ENCODE assay signal across 10 cellular contexts in the genomic region with DNA sequence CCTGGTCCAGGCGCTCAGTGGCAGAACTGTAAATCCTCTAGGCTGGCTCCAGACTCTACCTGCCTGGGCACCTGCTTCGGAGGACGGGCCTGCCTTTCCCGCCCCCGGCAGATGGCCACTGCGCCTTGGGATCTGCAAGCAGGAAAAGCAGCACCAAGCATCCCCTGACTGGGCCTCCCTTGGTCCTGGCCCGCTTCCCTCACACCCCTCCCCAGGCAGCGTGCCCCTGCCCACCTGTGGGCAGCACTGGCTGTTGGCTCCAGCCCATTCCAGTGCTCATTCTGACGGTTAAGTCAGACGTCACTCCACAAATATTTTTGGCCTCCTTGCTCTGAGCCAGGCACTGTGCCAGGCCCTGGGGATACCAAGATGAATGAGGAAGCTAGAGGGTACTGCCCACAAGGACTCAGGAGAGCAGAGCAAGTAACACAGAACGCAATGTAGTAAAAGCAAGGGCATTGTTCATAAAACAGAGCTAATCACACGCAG. TPM values are rescaled to one million over a fixed set of nuclear protein-coding genes. Genes with fewer than 3 reads are reported as not detected.
DNase-seq lines count a peak whose midpoint lies in the region; ATAC-seq, FAIRE-seq and TF ChIP-seq lines count a peak whose summit lies in the region.
"Had no signal": no experiment of that assay in that cellular context is flagged by ENCODE, and none has a peak within 500 bp of the region (broad histone marks: within the 10 kb centered on the region; RNA-seq: fewer than 3 reads in every experiment).

No MANE protein-coding gene starts in this region.

- no peaks in the 10 kb centered on the region for H3K9me3 ChIP-seq in kidney (ENCODE audit: control insufficient read depth in 1 of 2, low read length in 2 of 2)

- TF ChIP-seq CTCF in AG10803 (conservative IDR thresholded peaks at IDR 0.05; ENCODE audit: low read length) (no peak), LNCaP clone FGC (IDR thresholded peaks at IDR 0.05; ENCODE audit: control insufficient read depth, extremely low read depth, insufficient read depth) (no peak), kidney (IDR thresholded peaks at IDR 0.05; ENCODE audit: borderline replicate concordance, extremely low read depth, insufficient read depth) (no peak), GM13977 (IDR thresholded peaks at IDR 0.05; ENCODE audit: extremely low read depth, insufficient read depth, missing control alignments) (no peak)

- H3K4me1 Mint-ChIP-seq in activated CD4-positive, alpha-beta T cell treated with anti-CD3 and anti-CD28 coated beads, Interleukin-2, amount 10 ng/mL, durations not matched to agents 24 days and 14 days = peaks cover 18% of the 10 kb centered on the region

- no peak overlapping the region for H3K27ac ChIP-seq in kidney (ENCODE audit: low read depth in 2 of 2, low read length in 2 of 2)

- in situ Hi-C loops in GM13977 (cut with MboI; ENCODE audit: low pct_unique_long_range_greater_than_20kb, low sequenced_read_pairs, unreplicated experiment) = no loop called here

- H3K4me3 ChIP-seq in AG10803 (ENCODE audit: low read length) (no peak overlapping the region), LNCaP clone FGC (ENCODE audit: low read depth, low read length) (no peak overlapping the region), kidney (ENCODE audit: low read length in 2 of 2) (no peak overlapping the region)

- H3K4me1 ChIP-seq in kidney (ENCODE audit: control insufficient read depth in 1 of 2, insufficient read depth in 1 of 2, low read depth in 1 of 2, low read length in 2 of 2) = peaks cover 0 to 3% of the 10 kb centered on the region in 2 donors

- no peaks in the 10 kb centered on the region for H3K36me3 ChIP-seq in kidney (ENCODE audit: control insufficient read depth in 1 of 2, insufficient read depth in 2 of 2, low read length in 2 of 2)

- peaks cover 22% of the 10 kb centered on the region for H3K27me3 Mint-ChIP-seq in activated CD4-positive, alpha-beta T cell treated with anti-CD3 and anti-CD28 coated beads, Interleukin-2, amount 10 ng/mL, durations not matched to agents 24 days and 14 days

- no peak for FAIRE-seq in kidney (lab: Jason Lieb, UNC)

- peaks cover 4% of the 10 kb centered on the region for H3K36me3 Mint-ChIP-seq in activated CD4-positive, alpha-beta T cell treated with anti-CD3 and anti-CD28 coated beads, Interleukin-2, amount 10 ng/mL, durations not matched to agents 24 days and 14 days (ENCODE audit: low read depth)

- H3K9me3 Mint-ChIP-seq in activated CD4-positive, alpha-beta T cell treated with anti-CD3 and anti-CD28 coated beads, Interleukin-2, amount 10 ng/mL, durations not matched to agents 24 days and 14 days = peaks cover 11% of the 10 kb centered on the region

- H3K4me3 Mint-ChIP-seq in activated CD4-positive, alpha-beta T cell treated with anti-CD3 and anti-CD28 coated beads, Interleukin-2, amount 10 ng/mL, durations not matched to agents 24 days and 14 days = no peak overlapping the region
- H3K4me3 Mint-ChIP-seq: activated T-helper 17 cell treated with anti-CD3 and anti-CD28 coated beads, Interleukin-2, amount 50 U/mL, for 72 hours had no signal

- no peak overlapping the region for H3K27ac Mint-ChIP-seq in activated CD4-positive, alpha-beta T cell treated with anti-CD3 and anti-CD28 coated beads, Interleukin-2, amount 10 ng/mL, durations not matched to agents 24 days and 14 days
- H3K27ac Mint-ChIP-seq: activated T-helper 17 cell treated with anti-CD3 and anti-CD28 coated beads, Interleukin-2, amount 50 U/mL, for 72 hours had no signal

- no peak overlapping the region for H3K9ac ChIP-seq in kidney (ENCODE audit: low read length in 2 of 2)

- no peak for ATAC-seq in GM21825 (IDR thresholded peaks at IDR 0.05; ENCODE audit: unreplicated experiment)
- ATAC-seq: activated T-helper 17 cell treated with anti-CD3 and anti-CD28 coated beads, Interleukin-2, amount 50 U/mL, for 72 hours had no signal

- intact Hi-C loops in kidney (cut with DNase I) = no loop called here
- intact Hi-C loops in activated CD4-positive, alpha-beta T cell treated with anti-CD3 and anti-CD28 coated beads, Interleukin-2, amount 10 ng/mL, durations not matched to agents 24 days and 14 days (cut with micrococcal nuclease) = no loop called here

- DNase-seq in AG10803 (ENCODE audit: low read depth) = peak; percentile 60
- peak; percentile 93 for DNase-seq in LNCaP clone FGC (ENCODE audit: low read depth)
- peak; percentile 57 for DNase-seq in amniotic stem cell (lab: John Stamatoyannopoulos, UW)
- DNase-seq in kidney = peak; percentile 92
- no peak for DNase-seq in GM13977 (ENCODE audit: low spot score)
- DNase-seq in NOMO-1 (lab: John Stamatoyannopoulos, UW; ENCODE audit: unreplicated experiment in 2 of 2) = no peak
- no peak for DNase-seq in activated CD4-positive, alpha-beta T cell treated with anti-CD3 and anti-CD28 coated beads, Interleukin-2, amount 10 ng/mL, durations not matched to agents 24 days and 14 days
- DNase-seq: NCI-H526 treated with DMSO at 0.1 percent for 48 hours had no signal

RNA-seq across cellular contexts. Expression of a gene that starts 22.0 kb away (rescaled TPM):
- total RNA-seq in kidney = 4.3 TPM
- polyA plus RNA-seq in kidney (ENCODE audit: insufficient read depth, low read depth, low replicate concordance) = 0.37 TPM
- total RNA-seq in activated CD4-positive, alpha-beta T cell treated with anti-CD3 and anti-CD28 coated beads, Interleukin-2, amount 10 ng/mL, durations not matched to agents 24 days and 14 days = 0.16 and 0.17 TPM in 2 replicates

RNA-seq across cellular contexts. Expression of a gene that starts 26.7 kb away (rescaled TPM):
- total RNA-seq in kidney = 25.7 TPM
- 36.3 TPM for polyA plus RNA-seq in kidney (ENCODE audit: insufficient read depth, low read depth, low replicate concordance)
- total RNA-seq in activated CD4-positive, alpha-beta T cell treated with anti-CD3 and anti-CD28 coated beads, Interleukin-2, amount 10 ng/mL, durations not matched to agents 24 days and 14 days = 0.23 and 1.2 TPM in 2 replicates

RNA-seq across cellular contexts. Expression of a gene that starts 55.9 kb away (rescaled TPM):
- 6.5 TPM for total RNA-seq in kidney
- not detected for polyA plus RNA-seq in kidney (ENCODE audit: insufficient read depth, low read depth, low replicate concordance)
- 0.47 TPM in 1 of 2 replicates, not detected in the other for total RNA-seq in activated CD4-positive, alpha-beta T cell treated with anti-CD3 and anti-CD28 coated beads, Interleukin-2, amount 10 ng/mL, durations not matched to agents 24 days and 14 days

Comparison
In these comparisons a context has a peak if more than half of its experiments do, and no peak if none do; other contexts are left out.
1. DNase-seq: peak in AG10803 (single experiment), LNCaP clone FGC (single experiment), amniotic stem cell (single experiment) and kidney (single experiment); none in GM13977 (single experiment), NOMO-1 (0 of 2) and activated CD4-positive, alpha-beta T cell treated with anti-CD3 and anti-CD28 coated beads, Interleukin-2, amount 10 ng/mL, durations not matched to agents 24 days and 14 days (single experiment).
2. RNA of a gene that starts 26.7 kb away (total RNA-seq): 25.7 TPM in kidney (single experiment); 0.23 to 1.2 TPM in activated CD4-positive, alpha-beta T cell treated with anti-CD3 and anti-CD28 coated beads, Interleukin-2, amount 10 ng/mL, durations not matched to agents 24 days and 14 days; every median in the first group is over 10 times any median in the second.